1 cellular context compared by ENCODE assay signal in the genomic region with DNA sequence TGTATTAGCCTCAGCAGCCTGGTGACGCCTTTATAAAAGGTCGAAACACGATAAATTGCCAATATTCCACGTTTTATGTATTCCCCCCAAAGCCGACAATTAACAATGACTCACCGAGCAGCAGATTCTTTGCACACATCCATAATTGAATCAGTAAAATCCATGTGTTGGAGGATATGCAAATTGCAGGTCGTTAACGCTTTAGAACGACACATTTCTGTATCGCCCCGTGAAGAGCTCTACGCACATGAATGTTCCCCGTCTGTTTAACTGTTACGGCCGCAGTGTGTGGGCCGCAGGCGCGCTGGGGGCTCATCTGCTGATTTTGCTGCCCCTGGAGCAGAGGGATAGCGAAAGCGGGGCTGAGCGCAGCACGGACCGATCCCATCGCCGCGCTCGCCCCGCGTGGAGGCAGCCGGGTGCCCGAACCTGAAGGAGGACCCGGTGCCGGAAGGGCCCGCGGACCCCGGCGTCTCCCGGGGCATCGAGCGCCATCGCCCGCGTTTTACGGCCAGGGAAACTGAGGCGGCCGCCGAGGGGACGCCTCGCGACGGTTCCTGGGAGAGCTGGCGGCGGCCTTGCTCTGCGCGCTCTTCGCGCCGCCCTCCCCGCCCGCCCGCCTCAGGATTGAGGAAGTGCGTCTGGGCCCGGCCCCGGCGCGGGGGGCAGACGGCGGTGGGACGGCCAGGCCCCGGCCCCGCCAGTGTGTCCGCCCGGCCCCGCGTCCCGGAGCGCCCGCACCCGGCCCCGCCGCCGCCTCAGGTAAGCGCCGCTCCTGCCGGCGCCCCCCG.
TF ChIP-seq lines count a peak whose summit lies in the region.

A gene with protein sequence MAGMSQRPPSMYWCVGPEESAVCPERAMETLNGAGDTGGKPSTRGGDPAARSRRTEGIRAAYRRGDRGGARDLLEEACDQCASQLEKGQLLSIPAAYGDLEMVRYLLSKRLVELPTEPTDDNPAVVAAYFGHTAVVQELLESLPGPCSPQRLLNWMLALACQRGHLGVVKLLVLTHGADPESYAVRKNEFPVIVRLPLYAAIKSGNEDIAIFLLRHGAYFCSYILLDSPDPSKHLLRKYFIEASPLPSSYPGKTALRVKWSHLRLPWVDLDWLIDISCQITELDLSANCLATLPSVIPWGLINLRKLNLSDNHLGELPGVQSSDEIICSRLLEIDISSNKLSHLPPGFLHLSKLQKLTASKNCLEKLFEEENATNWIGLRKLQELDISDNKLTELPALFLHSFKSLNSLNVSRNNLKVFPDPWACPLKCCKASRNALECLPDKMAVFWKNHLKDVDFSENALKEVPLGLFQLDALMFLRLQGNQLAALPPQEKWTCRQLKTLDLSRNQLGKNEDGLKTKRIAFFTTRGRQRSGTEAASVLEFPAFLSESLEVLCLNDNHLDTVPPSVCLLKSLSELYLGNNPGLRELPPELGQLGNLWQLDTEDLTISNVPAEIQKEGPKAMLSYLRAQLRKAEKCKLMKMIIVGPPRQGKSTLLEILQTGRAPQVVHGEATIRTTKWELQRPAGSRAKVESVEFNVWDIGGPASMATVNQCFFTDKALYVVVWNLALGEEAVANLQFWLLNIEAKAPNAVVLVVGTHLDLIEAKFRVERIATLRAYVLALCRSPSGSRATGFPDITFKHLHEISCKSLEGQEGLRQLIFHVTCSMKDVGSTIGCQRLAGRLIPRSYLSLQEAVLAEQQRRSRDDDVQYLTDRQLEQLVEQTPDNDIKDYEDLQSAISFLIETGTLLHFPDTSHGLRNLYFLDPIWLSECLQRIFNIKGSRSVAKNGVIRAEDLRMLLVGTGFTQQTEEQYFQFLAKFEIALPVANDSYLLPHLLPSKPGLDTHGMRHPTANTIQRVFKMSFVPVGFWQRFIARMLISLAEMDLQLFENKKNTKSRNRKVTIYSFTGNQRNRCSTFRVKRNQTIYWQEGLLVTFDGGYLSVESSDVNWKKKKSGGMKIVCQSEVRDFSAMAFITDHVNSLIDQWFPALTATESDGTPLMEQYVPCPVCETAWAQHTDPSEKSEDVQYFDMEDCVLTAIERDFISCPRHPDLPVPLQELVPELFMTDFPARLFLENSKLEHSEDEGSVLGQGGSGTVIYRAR (N-terminal part only) (plus strand): TSS at position 668 of the 791 bp plus-strand sequence. CDS start 5,276 bp downstream, outside the sequence.

TF ChIP-seq in SK-N-SH, 30 proteins besides CTCF, POLR2A, EP300 and RAD21:
- no peak for TF ChIP-seq RCOR1 (IDR thresholded peaks at IDR 0.05; ENCODE audit: low read length)
- peak; percentile 38; the same call in 1 of the 2 replicates for TF ChIP-seq ELF1 (IDR thresholded peaks at IDR 0.05)
